1 cellular context compared by ENCODE assay signal in the genomic region with DNA sequence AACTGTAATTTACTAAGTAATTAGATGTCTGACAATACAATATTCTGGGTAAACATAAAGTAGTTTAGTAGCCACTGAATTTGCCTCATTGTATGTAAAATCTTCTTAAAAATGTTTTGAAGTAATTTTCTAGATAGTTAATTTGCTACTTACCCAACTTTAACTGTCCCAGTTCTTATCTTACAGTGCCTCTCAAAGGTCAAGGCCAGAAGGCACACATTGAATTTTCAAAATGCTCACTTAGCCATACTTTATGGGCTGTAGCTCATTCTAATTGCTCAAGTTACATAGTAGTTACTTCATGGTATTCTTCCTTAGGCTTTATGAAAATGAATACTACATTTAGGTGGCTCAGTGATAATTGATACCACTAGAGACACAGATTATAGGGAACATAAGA.
TF ChIP-seq lines count a peak whose summit lies in the region.

No MANE protein-coding gene starts in this region.

TF ChIP-seq in GM23338, 12 proteins besides CTCF, POLR2A, EP300 and RAD21 (continued from another document):
- TF ChIP-seq, protein P1, sequence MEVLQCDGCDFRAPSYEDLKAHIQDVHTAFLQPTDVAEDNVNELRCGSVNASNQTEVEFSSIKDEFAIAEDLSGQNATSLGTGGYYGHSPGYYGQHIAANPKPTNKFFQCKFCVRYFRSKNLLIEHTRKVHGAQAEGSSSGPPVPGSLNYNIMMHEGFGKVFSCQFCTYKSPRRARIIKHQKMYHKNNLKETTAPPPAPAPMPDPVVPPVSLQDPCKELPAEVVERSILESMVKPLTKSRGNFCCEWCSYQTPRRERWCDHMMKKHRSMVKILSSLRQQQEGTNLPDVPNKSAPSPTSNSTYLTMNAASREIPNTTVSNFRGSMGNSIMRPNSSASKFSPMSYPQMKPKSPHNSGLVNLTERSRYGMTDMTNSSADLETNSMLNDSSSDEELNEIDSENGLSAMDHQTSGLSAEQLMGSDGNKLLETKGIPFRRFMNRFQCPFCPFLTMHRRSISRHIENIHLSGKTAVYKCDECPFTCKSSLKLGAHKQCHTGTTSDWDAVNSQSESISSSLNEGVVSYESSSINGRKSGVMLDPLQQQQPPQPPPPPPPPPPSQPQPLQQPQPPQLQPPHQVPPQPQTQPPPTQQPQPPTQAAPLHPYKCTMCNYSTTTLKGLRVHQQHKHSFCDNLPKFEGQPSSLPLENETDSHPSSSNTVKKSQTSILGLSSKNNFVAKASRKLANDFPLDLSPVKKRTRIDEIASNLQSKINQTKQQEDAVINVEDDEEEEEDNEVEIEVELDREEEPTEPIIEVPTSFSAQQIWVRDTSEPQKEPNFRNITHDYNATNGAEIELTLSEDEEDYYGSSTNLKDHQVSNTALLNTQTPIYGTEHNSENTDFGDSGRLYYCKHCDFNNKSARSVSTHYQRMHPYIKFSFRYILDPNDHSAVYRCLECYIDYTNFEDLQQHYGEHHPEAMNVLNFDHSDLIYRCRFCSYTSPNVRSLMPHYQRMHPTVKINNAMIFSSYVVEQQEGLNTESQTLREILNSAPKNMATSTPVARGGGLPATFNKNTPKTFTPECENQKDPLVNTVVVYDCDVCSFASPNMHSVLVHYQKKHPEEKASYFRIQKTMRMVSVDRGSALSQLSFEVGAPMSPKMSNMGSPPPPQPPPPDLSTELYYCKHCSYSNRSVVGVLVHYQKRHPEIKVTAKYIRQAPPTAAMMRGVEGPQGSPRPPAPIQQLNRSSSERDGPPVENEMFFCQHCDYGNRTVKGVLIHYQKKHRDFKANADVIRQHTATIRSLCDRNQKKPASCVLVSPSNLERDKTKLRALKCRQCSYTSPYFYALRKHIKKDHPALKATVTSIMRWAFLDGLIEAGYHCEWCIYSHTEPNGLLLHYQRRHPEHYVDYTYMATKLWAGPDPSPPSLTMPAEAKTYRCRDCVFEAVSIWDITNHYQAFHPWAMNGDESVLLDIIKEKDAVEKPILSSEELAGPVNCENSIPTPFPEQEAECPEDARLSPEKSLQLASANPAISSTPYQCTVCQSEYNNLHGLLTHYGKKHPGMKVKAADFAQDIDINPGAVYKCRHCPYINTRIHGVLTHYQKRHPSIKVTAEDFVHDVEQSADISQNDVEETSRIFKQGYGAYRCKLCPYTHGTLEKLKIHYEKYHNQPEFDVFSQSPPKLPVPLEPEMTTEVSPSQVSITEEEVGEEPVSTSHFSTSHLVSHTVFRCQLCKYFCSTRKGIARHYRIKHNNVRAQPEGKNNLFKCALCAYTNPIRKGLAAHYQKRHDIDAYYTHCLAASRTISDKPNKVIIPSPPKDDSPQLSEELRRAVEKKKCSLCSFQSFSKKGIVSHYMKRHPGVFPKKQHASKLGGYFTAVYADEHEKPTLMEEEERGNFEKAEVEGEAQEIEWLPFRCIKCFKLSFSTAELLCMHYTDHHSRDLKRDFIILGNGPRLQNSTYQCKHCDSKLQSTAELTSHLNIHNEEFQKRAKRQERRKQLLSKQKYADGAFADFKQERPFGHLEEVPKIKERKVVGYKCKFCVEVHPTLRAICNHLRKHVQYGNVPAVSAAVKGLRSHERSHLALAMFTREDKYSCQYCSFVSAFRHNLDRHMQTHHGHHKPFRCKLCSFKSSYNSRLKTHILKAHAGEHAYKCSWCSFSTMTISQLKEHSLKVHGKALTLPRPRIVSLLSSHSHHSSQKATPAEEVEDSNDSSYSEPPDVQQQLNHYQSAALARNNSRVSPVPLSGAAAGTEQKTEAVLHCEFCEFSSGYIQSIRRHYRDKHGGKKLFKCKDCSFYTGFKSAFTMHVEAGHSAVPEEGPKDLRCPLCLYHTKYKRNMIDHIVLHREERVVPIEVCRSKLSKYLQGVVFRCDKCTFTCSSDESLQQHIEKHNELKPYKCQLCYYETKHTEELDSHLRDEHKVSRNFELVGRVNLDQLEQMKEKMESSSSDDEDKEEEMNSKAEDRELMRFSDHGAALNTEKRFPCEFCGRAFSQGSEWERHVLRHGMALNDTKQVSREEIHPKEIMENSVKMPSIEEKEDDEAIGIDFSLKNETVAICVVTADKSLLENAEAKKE (CRISPR knock-in tag; IDR thresholded peaks at IDR 0.05) = no peak
- TF ChIP-seq POLR2AphosphoS5 (IDR thresholded peaks at IDR 0.05; ENCODE audit: low read depth) = no peak
- TF ChIP-seq NANOG (IDR thresholded peaks at IDR 0.05; ENCODE audit: borderline replicate concordance) = no peak
